In the genomic region with DNA sequence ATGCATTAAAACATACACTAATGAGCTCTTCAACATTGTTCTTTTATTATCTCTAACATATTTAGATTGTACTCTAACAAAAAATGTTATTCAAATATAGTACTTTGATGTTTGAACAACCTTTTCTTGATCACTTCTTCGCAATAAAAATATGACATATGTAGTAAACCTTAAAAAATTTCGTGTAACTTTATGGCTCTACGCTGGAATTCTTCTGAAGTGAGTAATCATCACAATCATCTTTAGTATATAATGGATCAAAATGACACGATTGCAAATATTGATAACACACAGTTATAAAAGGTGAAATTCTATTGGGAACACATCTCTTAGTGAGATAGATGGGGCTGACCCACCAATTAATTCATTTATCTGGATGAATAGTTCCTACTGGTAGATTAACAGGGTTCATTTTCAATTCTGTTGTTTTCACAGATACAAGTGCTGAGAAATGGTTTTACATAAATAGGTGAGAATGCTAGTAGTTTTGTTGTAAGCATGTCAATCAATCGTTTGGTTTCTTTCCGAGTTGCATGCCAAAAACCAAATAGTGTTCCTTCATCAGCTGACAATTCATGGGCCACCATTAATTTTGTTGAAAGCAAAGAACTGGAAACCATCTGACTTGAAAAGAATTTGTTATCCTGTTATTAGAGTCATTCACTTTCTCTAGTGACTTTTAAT, we compare ENCODE assay signal across 9 cellular contexts. TPM values are rescaled to one million over a fixed set of nuclear protein-coding genes. Genes with fewer than 3 reads are reported as not detected.
DNase-seq lines count a peak whose midpoint lies in the region; ATAC-seq and TF ChIP-seq lines count a peak whose summit lies in the region.
"Had no signal": no experiment of that assay in that cellular context is flagged by ENCODE, and none has a peak within 500 bp of the region (broad histone marks: within the 10 kb centered on the region; RNA-seq: fewer than 3 reads in every experiment).

No MANE protein-coding gene starts in this region.

- H3K27me3 Mint-ChIP-seq in naive B cell, result no peaks in the 10 kb centered on the region

- peaks cover 0 to 8% of the 10 kb centered on the region in 2 donors for H3K36me3 Mint-ChIP-seq in naive B cell

- peak overlapping the region; percentile 67 to 94 (median 82) for H3K4me2 ChIP-seq in BLaER1 treated with 17β-estradiol and CSF1 and Interleukin-3, amounts not matched to agents 10 nM and 100 nM

- H3K9me3 Mint-ChIP-seq in naive B cell, result no peaks in the 10 kb centered on the region

- peaks cover 19 to 36% (median 24%) of the 10 kb centered on the region in 10 experiments for H3K4me1 ChIP-seq in BLaER1 treated with 17β-estradiol and CSF1 and Interleukin-3, amounts not matched to agents 10 nM and 100 nM
- H3K4me1 ChIP-seq in colonic mucosa, result no peaks in the 10 kb centered on the region

- H3K27ac Mint-ChIP-seq in naive B cell, result peak overlapping the region in 3 of 6 donors; percentile 99

- peaks cover 17 to 24% (median 23%) of the 10 kb centered on the region in 11 experiments for H3K36me3 ChIP-seq in BLaER1 treated with 17β-estradiol and CSF1 and Interleukin-3, amounts not matched to agents 10 nM and 100 nM
- no peaks in the 10 kb centered on the region for H3K36me3 ChIP-seq in colonic mucosa

- H3K9ac ChIP-seq in BLaER1 treated with 17β-estradiol and CSF1 and Interleukin-3, amounts not matched to agents 10 nM and 100 nM, result peak overlapping the region; percentile 92 to 99 (median 97); a peak in 20 of 22 replicates
- H3K9ac ChIP-seq in colonic mucosa (ENCODE audit: low read depth in 2 of 2, low read length in 2 of 2), result peak overlapping the region in 1 of 2 donors; percentile 98

- intact Hi-C loops in colonic mucosa (cut with DNase I), result loop anchor here (2.0 kb wide), 1 partner anchor 96 kb away; a partner anchor contains a TSS

- H3K9me3 ChIP-seq in BLaER1 treated with 17β-estradiol and CSF1 and Interleukin-3, amounts not matched to agents 10 nM and 100 nM (replicated peaks in 1 of 11), result no peaks in the 10 kb centered on the region
- H3K9me3 ChIP-seq in colonic mucosa, result no peaks in the 10 kb centered on the region

- H3K4me3 Mint-ChIP-seq in naive B cell, result peak overlapping the region in 6 of 8 donors; percentile 40 to 99 (median 98)

- peaks cover 0 to 18% (median 0%) of the 10 kb centered on the region in 11 experiments; a peak in 3 of 22 replicates for H4K20me1 ChIP-seq in BLaER1 treated with 17β-estradiol and CSF1 and Interleukin-3, amounts not matched to agents 10 nM and 100 nM

- peaks cover 15 to 37% (median 36%) of the 10 kb centered on the region in 3 donors for H3K4me1 Mint-ChIP-seq in naive B cell

- DNase-seq in LNCaP clone FGC (ENCODE audit: low read depth) (no peak), colonic mucosa (no peak), naive B cell (no peak), MV-4-11 (lab: John Stamatoyannopoulos, UW) (no peak), EL (no peak), NCI-H526 treated with DMSO at 0.1 percent for 48 hours (lab: John Stamatoyannopoulos, UW) (no peak)
- no peak for DNase-seq in stimulated activated CD4-positive, alpha-beta T cell treated with anti-CD3 and anti-CD28 coated beads, Interleukin-2, amount 100 ng/mL, for 48 hours
- DNase-seq: occipital lobe had no signal

- peak overlapping the region; percentile 89 to 99 (median 96); a peak in 18 of 22 replicates for H3K27ac ChIP-seq in BLaER1 treated with 17β-estradiol and CSF1 and Interleukin-3, amounts not matched to agents 10 nM and 100 nM
- peak overlapping the region; percentile 96 for H3K27ac ChIP-seq in colonic mucosa

- peak overlapping the region; percentile 82 to 100 (median 96) for H3K4me3 ChIP-seq in BLaER1 treated with 17β-estradiol and CSF1 and Interleukin-3, amounts not matched to agents 10 nM and 100 nM
- peak overlapping the region; percentile 100 for H3K4me3 ChIP-seq in LNCaP clone FGC (ENCODE audit: low read depth, low read length)
- peak overlapping the region; percentile 83 for H3K4me3 ChIP-seq in colonic mucosa

- ATAC-seq in naive B cell (ENCODE audit: low read depth in 2 of 2), result no peak

- TF ChIP-seq CTCF in LNCaP clone FGC (IDR thresholded peaks at IDR 0.05; ENCODE audit: control insufficient read depth, extremely low read depth, insufficient read depth) (no peak), colonic mucosa (IDR thresholded peaks at IDR 0.05) (no peak)

- H3K27me3 ChIP-seq in BLaER1 treated with 17β-estradiol and CSF1 and Interleukin-3, amounts not matched to agents 10 nM and 100 nM, result no peaks in the 10 kb centered on the region
- H3K27me3 ChIP-seq in colonic mucosa, result no peaks in the 10 kb centered on the region

RNA-seq across cellular contexts. Expression of a gene that starts 1.5 kb away (rescaled TPM):
- 10 to 100 TPM; 49.7 to 62.8 TPM for total RNA-seq in colonic mucosa
- 10 to 100 TPM; 17.1 to 24.8 (median 20.7) TPM for polyA plus RNA-seq in naive B cell (ENCODE audit: low read depth in 6 of 6)

RNA-seq across cellular contexts. Expression of a gene that starts 8.8 kb away (rescaled TPM):
- not detected for total RNA-seq in colonic mucosa
- not detected for polyA plus RNA-seq in naive B cell (ENCODE audit: low read depth in 6 of 6)
- total RNA-seq: occipital lobe had no signal
